16 cellular contexts compared by ENCODE assay signal in the genomic region with DNA sequence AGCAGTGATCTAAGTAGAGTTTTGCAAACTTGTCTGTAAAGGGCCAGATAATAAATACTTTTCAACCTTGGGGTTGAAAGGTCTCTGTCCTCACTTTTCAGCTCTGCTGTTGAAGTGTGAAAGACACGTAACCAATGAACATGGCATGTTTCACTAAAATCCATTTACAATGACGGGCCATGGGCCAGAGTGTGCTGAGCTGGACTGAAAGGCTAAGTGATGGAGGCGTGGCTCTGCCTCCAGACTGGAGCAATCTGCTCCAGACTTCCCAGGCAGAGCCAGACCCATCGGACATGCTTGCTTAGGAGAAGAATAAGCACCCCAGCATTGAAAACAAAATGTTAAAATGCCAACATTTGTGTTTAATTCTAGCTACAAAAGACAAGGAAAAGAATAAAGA. TPM values are rescaled to one million over a fixed set of nuclear protein-coding genes. Genes with fewer than 3 reads are reported as not detected.
DNase-seq lines count a peak whose midpoint lies in the region; ATAC-seq and TF ChIP-seq lines count a peak whose summit lies in the region.
"Had no signal": no experiment of that assay in that cellular context is flagged by ENCODE, and none has a peak within 500 bp of the region (broad histone marks: within the 10 kb centered on the region; RNA-seq: fewer than 3 reads in every experiment).

No MANE protein-coding gene starts in this region.

- DNase-seq in activated naive CD8-positive, alpha-beta T cell treated with anti-CD3 and anti-CD28 coated beads for 36 hours: no peak
- DNase-seq in T-helper 17 cell (no peak), fibroblast of the aortic adventitia (ENCODE audit: low read depth) (peak; percentile 14), thyroid gland (peak; percentile 11 to 36), HFFc6 (no peak), NCI-H1436 treated with DMSO at 0.1 percent for 48 hours (lab: John Stamatoyannopoulos, UW) (no peak)
- DNase-seq: NCI-H1417, NCI-H1930, NCI-H345, NCI-H524 treated with DMSO at 0.1 percent for 48 hours, RPMI8226 had no signal

- no peak for TF ChIP-seq POLR2A in thyroid gland (IDR thresholded peaks at IDR 0.05)

- no peaks in the 10 kb centered on the region for H3K9me3 Mint-ChIP-seq in activated naive CD8-positive, alpha-beta T cell (ENCODE audit: low read depth)
- H3K9me3 Mint-ChIP-seq in activated naive CD8-positive, alpha-beta T cell treated with anti-CD3 and anti-CD28 coated beads for 36 hours: no peaks in the 10 kb centered on the region
- H3K9me3 Mint-ChIP-seq in HFFc6: no peaks in the 10 kb centered on the region

- WGBS in thyroid gland, 2 donors: 68 to 80% methylated on average over 4 of the region's 4 CpGs

- no peak for ATAC-seq in T-helper 17 cell
- ATAC-seq: A549 had no signal

- H3K4me3 ChIP-seq in fibroblast of the aortic adventitia (ENCODE audit: low read depth, low read length) (no peak overlapping the region), thyroid gland (replicated peaks in 1 of 3) (no peak overlapping the region)
- H3K4me3 ChIP-seq: A549; BLaER1 treated with 17β-estradiol and CSF1 and Interleukin-3, amounts not matched to agents 10 nM and 100 nM had no signal

- peak overlapping the region; percentile 64 for H3K27ac Mint-ChIP-seq in activated naive CD8-positive, alpha-beta T cell
- no peak overlapping the region for H3K27ac Mint-ChIP-seq in activated naive CD8-positive, alpha-beta T cell treated with anti-CD3 and anti-CD28 coated beads for 36 hours
- H3K27ac Mint-ChIP-seq in T-helper 17 cell: peak overlapping the region; percentile 84
- no peak overlapping the region for H3K27ac Mint-ChIP-seq in HFFc6

- H3K27me3 ChIP-seq in thyroid gland: no peaks in the 10 kb centered on the region
- H3K27me3 ChIP-seq: BLaER1 treated with 17β-estradiol and CSF1 and Interleukin-3, amounts not matched to agents 10 nM and 100 nM had no signal

- no peaks in the 10 kb centered on the region for H3K9me3 ChIP-seq in T-helper 17 cell (ENCODE audit: control insufficient read depth, low read length, poor library complexity, severe bottlenecking)
- no peaks in the 10 kb centered on the region for H3K9me3 ChIP-seq in thyroid gland
- H3K9me3 ChIP-seq: A549; BLaER1 treated with 17β-estradiol and CSF1 and Interleukin-3, amounts not matched to agents 10 nM and 100 nM had no signal

- no peaks in the 10 kb centered on the region for H3K27me3 Mint-ChIP-seq in activated naive CD8-positive, alpha-beta T cell
- no peaks in the 10 kb centered on the region for H3K27me3 Mint-ChIP-seq in activated naive CD8-positive, alpha-beta T cell treated with anti-CD3 and anti-CD28 coated beads for 36 hours
- no peaks in the 10 kb centered on the region for H3K27me3 Mint-ChIP-seq in T-helper 17 cell
- H3K27me3 Mint-ChIP-seq in HFFc6 (ENCODE audit: insufficient read depth): peaks cover under 1% of the 10 kb centered on the region; the same call in 1 of the 2 replicates

- H3K4me1 ChIP-seq in thyroid gland: no peaks in the 10 kb centered on the region
- H3K4me1 ChIP-seq: A549 had no signal

- no peak overlapping the region for H3K27ac ChIP-seq in thyroid gland
- H3K27ac ChIP-seq: A549; BLaER1 treated with 17β-estradiol and CSF1 and Interleukin-3, amounts not matched to agents 10 nM and 100 nM; HL-60; KMS-11 had no signal

- peaks cover 2% of the 10 kb centered on the region for H3K36me3 Mint-ChIP-seq in activated naive CD8-positive, alpha-beta T cell
- H3K36me3 Mint-ChIP-seq in activated naive CD8-positive, alpha-beta T cell treated with anti-CD3 and anti-CD28 coated beads for 36 hours: peaks cover 16% of the 10 kb centered on the region
- H3K36me3 Mint-ChIP-seq in T-helper 17 cell (ENCODE audit: low read depth) (peaks cover 7% of the 10 kb centered on the region), HFFc6 (ENCODE audit: low read depth) (peaks cover 21% of the 10 kb centered on the region; the same call in 1 of the 2 replicates)

- H3K36me3 ChIP-seq in thyroid gland: peaks cover 3 to 5% of the 10 kb centered on the region in 2 donors

- intact Hi-C loops in thyroid gland (cut with DNase I): no loop called here

- TF ChIP-seq CTCF in fibroblast of the aortic adventitia (IDR thresholded peaks at IDR 0.05; ENCODE audit: insufficient read depth, low read length) (no peak), thyroid gland (IDR thresholded peaks at IDR 0.05) (no peak), HFFc6 (IDR thresholded peaks at IDR 0.05) (no peak)

- H3K4me1 Mint-ChIP-seq in activated naive CD8-positive, alpha-beta T cell (ENCODE audit: low read depth): peaks cover 20% of the 10 kb centered on the region
- peaks cover 24% of the 10 kb centered on the region for H3K4me1 Mint-ChIP-seq in activated naive CD8-positive, alpha-beta T cell treated with anti-CD3 and anti-CD28 coated beads for 36 hours
- H3K4me1 Mint-ChIP-seq in T-helper 17 cell: peaks cover 18% of the 10 kb centered on the region
- no peaks in the 10 kb centered on the region for H3K4me1 Mint-ChIP-seq in HFFc6 (ENCODE audit: low read depth)

- H3K4me3 Mint-ChIP-seq in activated naive CD8-positive, alpha-beta T cell: no peak overlapping the region
- H3K4me3 Mint-ChIP-seq in activated naive CD8-positive, alpha-beta T cell treated with anti-CD3 and anti-CD28 coated beads for 36 hours: no peak overlapping the region
- H3K4me3 Mint-ChIP-seq in T-helper 17 cell (no peak overlapping the region), HFFc6 (no peak overlapping the region)

RNA-seq across cellular contexts. Expression of gene SCAND1, which starts 41.4 kb away (rescaled TPM):
- total RNA-seq in activated naive CD8-positive, alpha-beta T cell treated with anti-CD3 and anti-CD28 coated beads for 36 hours: 10 to 100 TPM; 47.4 to 47.8 TPM
- total RNA-seq in T-helper 17 cell (10 to 100 TPM; 54.6 to 60.7 TPM), fibroblast of the aortic adventitia (ENCODE audit: low replicate concordance) (34.1 and 161 TPM in 2 replicates), thyroid gland (100 to 1,000 TPM in 3 of 4 donors, 10 to 100 TPM in 1; 88.4 to 182 (median 125) TPM)
- total RNA-seq in HFFc6 (2021; fragmentation: NEBNext Ultra II Directional; extraction: Animal tissue kit (Norgen Biotek cat#: 25700)): 10 to 100 TPM; 76.7 to 97.0 (median 82.8) TPM

RNA-seq across cellular contexts. Expression of gene CNBD2, which starts 55.5 kb away (rescaled TPM):
- 1 to 10 TPM; 3.6 to 3.8 TPM for total RNA-seq in activated naive CD8-positive, alpha-beta T cell treated with anti-CD3 and anti-CD28 coated beads for 36 hours
- total RNA-seq in T-helper 17 cell (10 to 100 TPM; 11.7 to 16.6 TPM), fibroblast of the aortic adventitia (ENCODE audit: low replicate concordance) (2.2 and 4.5 TPM in 2 replicates), thyroid gland (1 to 10 TPM; 3.0 to 4.5 (median 3.8) TPM)
- 1 to 10 TPM; 1.4 to 2.9 (median 2.3) TPM for total RNA-seq in HFFc6 (2021; fragmentation: NEBNext Ultra II Directional; extraction: Animal tissue kit (Norgen Biotek cat#: 25700))

Comparison
In these comparisons a context has a peak if more than half of its experiments do, and no peak if none do; other contexts are left out.
1. H3K27ac Mint-ChIP-seq: peak in activated naive CD8-positive, alpha-beta T cell (single experiment) and T-helper 17 cell (single experiment); none in activated naive CD8-positive, alpha-beta T cell treated with anti-CD3 and anti-CD28 coated beads for 36 hours (single experiment) and HFFc6 (single experiment).
2. DNase-seq: peak in fibroblast of the aortic adventitia (single experiment) and thyroid gland (2 of 2); none in activated naive CD8-positive, alpha-beta T cell treated with anti-CD3 and anti-CD28 coated beads for 36 hours (single experiment), T-helper 17 cell (0 of 3), HFFc6 (single experiment) and NCI-H1436 treated with DMSO at 0.1 percent for 48 hours (single experiment).